Comparison of ENCODE assay signal across 8 cellular contexts in genomic region chr6:5132741-5133140, GRCh38. TPM values are rescaled to one million over a fixed set of nuclear protein-coding genes. Genes with fewer than 3 reads are reported as not detected.
DNase-seq lines count a peak whose midpoint lies in the region; ATAC-seq and TF ChIP-seq lines count a peak whose summit lies in the region.

No MANE protein-coding gene starts in this region.

- H3K4me3 ChIP-seq in fibroblast of mammary gland (ENCODE audit: control insufficient read depth, low read depth, low read length), result no peak overlapping the region
- no peak overlapping the region for H3K4me3 ChIP-seq in osteoblast (ENCODE audit: insufficient read depth, low read length)

- H3K36me3 Mint-ChIP-seq in IgD-negative memory B cell, result peaks cover 3% of the 10 kb centered on the region

- peak overlapping the region; percentile 54 for H3K27ac ChIP-seq in osteoblast (ENCODE audit: low read depth, low read length)

- no peaks in the 10 kb centered on the region for H3K27me3 ChIP-seq in osteoblast (ENCODE audit: insufficient read depth, low read length)

- H3K9me3 Mint-ChIP-seq in IgD-negative memory B cell, result no peaks in the 10 kb centered on the region

- H2AFZ ChIP-seq in osteoblast (ENCODE audit: low read length), result peak overlapping the region; percentile 7

- no peaks in the 10 kb centered on the region for H3K79me2 ChIP-seq in osteoblast (ENCODE audit: insufficient read depth, low read length)

- peaks cover 9% of the 10 kb centered on the region for H3K4me1 ChIP-seq in osteoblast (ENCODE audit: insufficient read depth, low read length)

- H3K9me3 ChIP-seq in osteoblast (ENCODE audit: low read depth, low read length), result no peaks in the 10 kb centered on the region

- peak overlapping the region; percentile 4 to 29 (median 6) for H3K27ac Mint-ChIP-seq in IgD-negative memory B cell

- H3K4me3 Mint-ChIP-seq in IgD-negative memory B cell, result peak overlapping the region; percentile 1 to 81 (median 50)

- H3K4me1 Mint-ChIP-seq in IgD-negative memory B cell, result peaks cover 29 to 39% (median 30%) of the 10 kb centered on the region in 3 donors

- DNase-seq in Ammon's horn (ENCODE audit: low spot score) (peak; percentile 83), fibroblast of mammary gland (ENCODE audit: low read depth) (peak; percentile 96), osteoblast (ENCODE audit: insufficient read length, low spot score, missing footprints) (peak; percentile 62), NCI-H345 treated with DMSO at 0.1 percent for 48 hours (lab: John Stamatoyannopoulos, UW; ENCODE audit: unreplicated experiment) (no peak), LoVo (ENCODE audit: low spot score) (no peak)

- H3K36me3 ChIP-seq in osteoblast (ENCODE audit: insufficient read depth, low read length), result no peaks in the 10 kb centered on the region

- TF ChIP-seq CTCF in fibroblast of mammary gland (conservative IDR thresholded peaks at IDR 0.05; ENCODE audit: control insufficient read depth, insufficient read depth, low read depth, low read length) (no peak), osteoblast (IDR thresholded peaks at IDR 0.05; ENCODE audit: extremely low read depth, low read depth, low read length) (no peak)

- H3K4me2 ChIP-seq in osteoblast (ENCODE audit: insufficient read depth, low read length), result peak overlapping the region; percentile 41

- no peaks in the 10 kb centered on the region for H4K20me1 ChIP-seq in osteoblast (ENCODE audit: insufficient read depth, low read length)

- no peaks in the 10 kb centered on the region for H3K27me3 Mint-ChIP-seq in IgD-negative memory B cell

- ATAC-seq in GM21381 (IDR thresholded peaks at IDR 0.05; ENCODE audit: unreplicated experiment), result peak; percentile 61
- no peak for ATAC-seq in HG03521 (IDR thresholded peaks at IDR 0.05; ENCODE audit: unreplicated experiment)

RNA-seq across cellular contexts. Expression of gene PPP1R3G, which starts 47.6 kb away (rescaled TPM):
- polyA plus RNA-seq in IgD-negative memory B cell, result 0.23 TPM
- 3.3 and 3.5 TPM in 2 replicates for total RNA-seq in osteoblast

Comparison
In these comparisons a context has a peak if more than half of its experiments do, and no peak if none do; other contexts are left out.
1. DNase-seq: peak in Ammon's horn (single experiment), fibroblast of mammary gland (single experiment) and osteoblast (single experiment); none in NCI-H345 treated with DMSO at 0.1 percent for 48 hours (single experiment) and LoVo (single experiment).